ENCODE assay signal across 1 cellular context in the genomic region with DNA sequence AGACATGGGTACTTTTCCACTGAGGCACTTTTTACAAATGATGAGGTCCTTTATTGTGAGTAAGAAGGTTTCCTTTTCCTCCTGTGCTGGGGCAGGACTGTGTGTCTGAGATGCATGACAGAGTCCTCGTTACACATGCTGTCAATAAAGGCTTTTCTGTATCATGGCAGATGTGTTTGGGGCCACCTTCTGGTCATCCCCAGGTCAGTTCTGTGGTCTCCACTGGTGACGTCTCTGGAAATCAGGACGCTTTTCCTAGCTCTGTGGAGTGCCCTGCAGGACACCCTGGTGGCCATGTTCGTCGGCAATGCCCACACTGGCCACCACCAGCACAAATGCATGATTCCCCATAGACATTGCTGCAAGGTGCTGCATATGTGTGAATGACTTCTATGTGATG.
TF ChIP-seq lines count a peak whose summit lies in the region.

No MANE protein-coding gene starts in this region.

TF ChIP-seq in K562, 482 proteins besides CTCF, POLR2A, EP300 and RAD21 (continued from another document):
- TF ChIP-seq, protein P1, sequence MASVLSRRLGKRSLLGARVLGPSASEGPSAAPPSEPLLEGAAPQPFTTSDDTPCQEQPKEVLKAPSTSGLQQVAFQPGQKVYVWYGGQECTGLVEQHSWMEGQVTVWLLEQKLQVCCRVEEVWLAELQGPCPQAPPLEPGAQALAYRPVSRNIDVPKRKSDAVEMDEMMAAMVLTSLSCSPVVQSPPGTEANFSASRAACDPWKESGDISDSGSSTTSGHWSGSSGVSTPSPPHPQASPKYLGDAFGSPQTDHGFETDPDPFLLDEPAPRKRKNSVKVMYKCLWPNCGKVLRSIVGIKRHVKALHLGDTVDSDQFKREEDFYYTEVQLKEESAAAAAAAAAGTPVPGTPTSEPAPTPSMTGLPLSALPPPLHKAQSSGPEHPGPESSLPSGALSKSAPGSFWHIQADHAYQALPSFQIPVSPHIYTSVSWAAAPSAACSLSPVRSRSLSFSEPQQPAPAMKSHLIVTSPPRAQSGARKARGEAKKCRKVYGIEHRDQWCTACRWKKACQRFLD (CRISPR knock-in tag; IDR thresholded peaks at IDR 0.05): peak; percentile 50; the same call in 1 of the 2 replicates
- TF ChIP-seq ZNF143 (CRISPR knock-in tag; IDR thresholded peaks at IDR 0.05): no peak
- TF ChIP-seq JUNB (CRISPR knock-in tag; conservative IDR thresholded peaks at IDR 0.05): no peak
- peak; percentile 23; the same call in 1 of the 2 replicates for TF ChIP-seq ARID1B (IDR thresholded peaks at IDR 0.05)
- no peak for TF ChIP-seq ZNF384 (IDR thresholded peaks at IDR 0.05; ENCODE audit: low read depth, low read length)
- TF ChIP-seq HNRNPUL1 (IDR thresholded peaks at IDR 0.05; ENCODE audit: low read length): no peak
- TF ChIP-seq NONO (IDR thresholded peaks at IDR 0.05; ENCODE audit: low read depth in 2 of 2, low read length in 1 of 2): no peak
- TF ChIP-seq ZNF239 (CRISPR knock-in tag; IDR thresholded peaks at IDR 0.05): no peak
- TF ChIP-seq POLR3A (IDR thresholded peaks at IDR 0.05; ENCODE audit: borderline replicate concordance, extremely low read depth, insufficient read depth, insufficient read length): no peak
- TF ChIP-seq CBX5 (IDR thresholded peaks at IDR 0.05; ENCODE audit: borderline replicate concordance, low read depth): no peak
- TF ChIP-seq GABPB2 (CRISPR knock-in tag; conservative IDR thresholded peaks at IDR 0.05): no peak
- no peak for TF ChIP-seq PHB (CRISPR knock-in tag; IDR thresholded peaks at IDR 0.05)
- TF ChIP-seq RBM34 (IDR thresholded peaks at IDR 0.05; ENCODE audit: borderline replicate concordance, insufficient read depth, low read length): no peak
- no peak for TF ChIP-seq HNRNPLL (IDR thresholded peaks at IDR 0.05; ENCODE audit: low read depth, low read length, poor library complexity, severe bottlenecking)
- no peak for TF ChIP-seq KLF13 (tag; IDR thresholded peaks at IDR 0.05; ENCODE audit: borderline replicate concordance, low read depth)
TF ChIP-seq in K562: peak in this region for 80.
